Comparison of ENCODE assay signal across 8 cellular contexts in the genomic region with DNA sequence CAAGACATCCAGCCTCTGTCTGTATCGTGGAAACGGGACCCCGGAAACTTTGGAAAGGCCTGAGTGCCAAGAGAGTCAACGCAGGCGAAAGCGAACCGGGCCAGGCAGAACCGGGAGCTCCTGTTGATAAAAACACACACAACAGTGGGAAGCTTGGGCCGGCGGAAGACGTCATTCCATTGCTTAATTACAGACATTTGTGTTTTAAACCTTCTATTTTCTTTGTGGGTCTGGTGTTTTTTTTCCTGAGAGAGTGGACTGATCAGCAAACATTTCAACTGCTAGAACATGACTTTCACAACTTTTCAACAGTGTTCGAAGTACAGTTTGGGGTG. TPM values are rescaled to one million over a fixed set of nuclear protein-coding genes. Genes with fewer than 3 reads are reported as not detected.
A peak's percentile ranks its signal among the peaks of the same experiment; 100 is the strongest.
DNase-seq lines count a peak whose midpoint lies in the region; ATAC-seq and TF ChIP-seq lines count a peak whose summit lies in the region.

No MANE protein-coding gene starts in this region.

- DNase-seq in AG04449 (ENCODE audit: low read depth, low spot score) (no peak), naive B cell (no peak), dedifferentiated amniotic fluid mesenchymal stem cell (ENCODE audit: extremely low spot score) (no peak), NCI-H524 (lab: John Stamatoyannopoulos, UW) (no peak), NCI-H345 (lab: John Stamatoyannopoulos, UW) (no peak)
- no peak for DNase-seq in effector memory CD8-positive, alpha-beta T cell

- ATAC-seq in effector memory CD8-positive, alpha-beta T cell (replicated peaks), result no peak
- ATAC-seq in naive B cell (ENCODE audit: low read depth in 2 of 2), result no peak
- no peak for ATAC-seq in GM21825 (IDR thresholded peaks at IDR 0.05; ENCODE audit: unreplicated experiment)

- H3K4me3 ChIP-seq in AG04449 (ENCODE audit: low read depth, low read length), result peak overlapping the region; percentile 61

- peak overlapping the region; percentile 62 for H3K27ac ChIP-seq in KOPT-K1 (ENCODE audit: low read depth, low read length, poor library complexity, severe bottlenecking)

- H3K36me3 ChIP-seq in KOPT-K1 (ENCODE audit: insufficient read depth, low read length), result no peaks in the 10 kb centered on the region

- POLR2A ChIA-PET in AG04449 (lab: Yijun Ruan, JAX), result interaction anchor here (1.4 kb wide), 1 partner anchor 24 kb away, joined by 5 read pairs; a partner anchor contains a TSS

- H3K27me3 Mint-ChIP-seq in effector memory CD8-positive, alpha-beta T cell, result no peaks in the 10 kb centered on the region
- peaks cover 32 to 48% (median 33%) of the 10 kb centered on the region in 3 donors for H3K27me3 Mint-ChIP-seq in naive B cell

- H3K4me3 Mint-ChIP-seq in effector memory CD8-positive, alpha-beta T cell, result peak overlapping the region; percentile 90 to 91
- peak overlapping the region; percentile 84 to 94 (median 88) for H3K4me3 Mint-ChIP-seq in naive B cell

- H3K9me3 Mint-ChIP-seq in effector memory CD8-positive, alpha-beta T cell, result no peaks in the 10 kb centered on the region
- peaks cover 0 to 3% (median 0%) of the 10 kb centered on the region in 7 donors for H3K9me3 Mint-ChIP-seq in naive B cell

- H3K9me3 ChIP-seq in KOPT-K1 (ENCODE audit: insufficient read depth, low read length, poor library complexity, severe bottlenecking), result no peaks in the 10 kb centered on the region

- H3K4me1 Mint-ChIP-seq in effector memory CD8-positive, alpha-beta T cell (ENCODE audit: low read depth in 2 of 2), result peaks cover 16 to 25% of the 10 kb centered on the region in 2 donors
- peaks cover 9 to 18% (median 16%) of the 10 kb centered on the region in 3 donors for H3K4me1 Mint-ChIP-seq in naive B cell

- peaks cover 14% of the 10 kb centered on the region for H3K36me3 Mint-ChIP-seq in effector memory CD8-positive, alpha-beta T cell (ENCODE audit: insufficient read depth)
- no peaks in the 10 kb centered on the region for H3K36me3 Mint-ChIP-seq in naive B cell

- H3K27ac Mint-ChIP-seq in effector memory CD8-positive, alpha-beta T cell, result peak overlapping the region; percentile 83 to 85
- H3K27ac Mint-ChIP-seq in naive B cell, result peak overlapping the region in 5 of 6 donors; percentile 52 to 93 (median 81)

- CTCF ChIA-PET in AG04449 (lab: Yijun Ruan, JAX), result interaction anchor here (1.0 to 1.4 kb wide), 2 partner anchors 39 to 120 kb away, joined by 3 to 6 read pairs; no protein-coding TSS in a partner anchor

- TF ChIP-seq CTCF in AG04449 (IDR thresholded peaks at IDR 0.05; ENCODE audit: insufficient read depth, low read length, missing control alignments), result no peak

RNA-seq across cellular contexts. Expression of a gene that starts 0.9 kb away (rescaled TPM):
- under 1 TPM in 5 of 6 donors, not detected in 1; 0.09 to 0.71 (median 0.22) TPM for polyA plus RNA-seq in naive B cell (ENCODE audit: low read depth in 6 of 6)

RNA-seq across cellular contexts. Expression of a gene that starts 24.0 kb away (rescaled TPM):
- 1 to 10 TPM; 2.5 to 6.2 (median 4.6) TPM for polyA plus RNA-seq in naive B cell (ENCODE audit: low read depth in 6 of 6)
